In genomic region chr11:12499071-12499470, GRCh38 we compare ENCODE assay signal across 15 cellular contexts.
DNase-seq lines count a peak whose midpoint lies in the region; ATAC-seq and TF ChIP-seq lines count a peak whose summit lies in the region.
"Had no signal": no experiment of that assay in that cellular context is flagged by ENCODE, and none has a peak within 500 bp of the region (broad histone marks: within the 10 kb centered on the region; RNA-seq: fewer than 3 reads in every experiment).

No MANE protein-coding gene starts in this region.

- ATAC-seq in GM21723 (IDR thresholded peaks at IDR 0.05; ENCODE audit: unreplicated experiment): no peak
- ATAC-seq: GM12878 had no signal

- peak; percentile 57 for DNase-seq in ELF-1 (ENCODE audit: low read depth, low spot score)
- DNase-seq in RPMI7951 (ENCODE audit: low read depth): peak; percentile 29
- DNase-seq in islet precursor cell: peak; percentile 68
- no peak for DNase-seq in smooth muscle cell (lab: John Stamatoyannopoulos, UW; ENCODE audit: unreplicated experiment)
- no peak for DNase-seq in NCI-H446 treated with DMSO at 0.1 percent for 48 hours (lab: John Stamatoyannopoulos, UW)
- no peak for DNase-seq in H4 (ENCODE audit: low spot score)
- no peak for DNase-seq in suprapubic skin (ENCODE audit: low spot score in 2 of 2)
- DNase-seq: 8988T; CD4-positive, alpha-beta memory T cell; DMS153; DMS79 had no signal

- TF ChIP-seq CTCF in smooth muscle cell (IDR thresholded peaks at IDR 0.05; ENCODE audit: borderline replicate concordance, insufficient read depth, poor library complexity, severe bottlenecking): no peak
- no peak for TF ChIP-seq CTCF in suprapubic skin (IDR thresholded peaks at IDR 0.05)

- TF ChIP-seq EP300 in suprapubic skin (IDR thresholded peaks at IDR 0.05): no peak

- H3K4me2 ChIP-seq in smooth muscle cell: no peak overlapping the region
- H3K4me2 ChIP-seq: BLaER1 had no signal

- H3K4me1 ChIP-seq in smooth muscle cell (ENCODE audit: low read depth) (peaks cover 15% of the 10 kb centered on the region), suprapubic skin (no peaks in the 10 kb centered on the region)
- H3K4me1 ChIP-seq: BLaER1 had no signal

- H3K9ac ChIP-seq in smooth muscle cell (ENCODE audit: low read depth): no peak overlapping the region
- H3K9ac ChIP-seq: BLaER1 had no signal

- H3K27ac ChIP-seq in smooth muscle cell (ENCODE audit: low read depth) (peak overlapping the region; percentile 22), suprapubic skin (no peak overlapping the region)
- H3K27ac ChIP-seq: BLaER1 had no signal

- H3K27me3 ChIP-seq in smooth muscle cell (ENCODE audit: low read depth): no peaks in the 10 kb centered on the region
- H3K27me3 ChIP-seq in suprapubic skin: no peaks in the 10 kb centered on the region
- H3K27me3 ChIP-seq: BLaER1 had no signal

- H3K4me3 ChIP-seq in smooth muscle cell (no peak overlapping the region), suprapubic skin (no peak overlapping the region)
- H3K4me3 ChIP-seq: BLaER1, GM12878, HAP-1 had no signal

- 71% methylated on average over 3 of the region's 3 CpGs for WGBS in smooth muscle cell (ENCODE audit: low lambda C conversion rate)
- WGBS in suprapubic skin: 98% methylated on average over 3 of the region's 3 CpGs

- H3K9me3 ChIP-seq in smooth muscle cell (replicated peaks; ENCODE audit: low read depth): no peaks in the 10 kb centered on the region
- no peaks in the 10 kb centered on the region for H3K9me3 ChIP-seq in suprapubic skin
- H3K9me3 ChIP-seq: HAP-1 had no signal

- no peak overlapping the region for H2AFZ ChIP-seq in smooth muscle cell (ENCODE audit: low read depth)

- H3F3A ChIP-seq in smooth muscle cell (ENCODE audit: low read depth): peaks cover 22% of the 10 kb centered on the region

- H4K20me1 ChIP-seq in smooth muscle cell (ENCODE audit: low read depth): no peaks in the 10 kb centered on the region
- H4K20me1 ChIP-seq: BLaER1 had no signal

- no peak for TF ChIP-seq POLR2A in suprapubic skin (IDR thresholded peaks at IDR 0.05)

- no peaks in the 10 kb centered on the region for H3K79me2 ChIP-seq in smooth muscle cell (ENCODE audit: low read depth)

- H3K36me3 ChIP-seq in smooth muscle cell (ENCODE audit: low read depth): no peaks in the 10 kb centered on the region
- H3K36me3 ChIP-seq in suprapubic skin: peaks cover 16% of the 10 kb centered on the region
- H3K36me3 ChIP-seq: BLaER1, HAP-1 had no signal

Comparison
In these comparisons a context has a peak if more than half of its experiments do, and no peak if none do; other contexts are left out.
1. DNase-seq: peak in ELF-1 (single experiment), RPMI7951 (single experiment) and islet precursor cell (single experiment); none in smooth muscle cell (single experiment), NCI-H446 treated with DMSO at 0.1 percent for 48 hours (single experiment), H4 (single experiment) and suprapubic skin (0 of 2).